15 cellular contexts compared by ENCODE assay signal in the genomic region with DNA sequence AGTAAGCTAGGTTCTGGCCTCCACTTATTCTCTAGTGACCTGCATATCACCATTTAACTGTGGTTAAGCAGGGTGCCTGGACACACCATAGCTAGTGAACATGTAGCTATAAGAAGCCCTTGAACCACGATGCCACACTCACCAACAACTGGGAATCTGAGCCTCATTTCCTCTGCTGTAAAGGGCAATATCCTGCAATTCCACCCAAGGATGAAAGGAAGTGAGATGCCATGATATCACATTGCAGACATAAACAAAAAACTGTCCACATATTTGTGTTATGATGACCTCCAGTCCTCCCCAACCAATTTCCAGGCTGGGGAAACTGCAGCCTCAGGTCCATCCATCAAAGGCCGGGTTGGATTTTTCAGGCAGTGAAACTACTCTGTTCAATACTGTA. TPM values are rescaled to one million over a fixed set of nuclear protein-coding genes. Genes with fewer than 3 reads are reported as not detected.
DNase-seq lines count a peak whose midpoint lies in the region; ATAC-seq and TF ChIP-seq lines count a peak whose summit lies in the region.
"Had no signal": no experiment of that assay in that cellular context is flagged by ENCODE, and none has a peak within 500 bp of the region (broad histone marks: within the 10 kb centered on the region; RNA-seq: fewer than 3 reads in every experiment).

No MANE protein-coding gene starts in this region.

- POLR2A ChIA-PET in activated CD8-positive, alpha-beta T cell treated with anti-CD3 and anti-CD28 coated beads for 36 hours (lab: Charles Lee) = interaction anchor here (0.6 to 3.0 kb wide), 5 partner anchors 8 to 88 kb away, joined by 3 to 25 read pairs (median 4); partner anchors contain the start of genes ANXA6 and TNIP1
- POLR2A ChIA-PET in activated CD8-positive, alpha-beta T cell treated with anti-CD3 and anti-CD28 coated beads, Interleukin-2, amount 10 ng/mL, durations not matched to agents 7 days and 5 days (lab: Charles Lee) = no interaction called here

- ATAC-seq in activated CD8-positive, alpha-beta T cell treated with anti-CD3 and anti-CD28 coated beads for 36 hours = no peak
- no peak for ATAC-seq in activated CD8-positive, alpha-beta T cell treated with anti-CD3 and anti-CD28 coated beads, Interleukin-2, amount 10 ng/mL, durations not matched to agents 7 days and 5 days
- no peak for ATAC-seq in stimulated activated effector memory CD8-positive, alpha-beta T cell treated with anti-CD3 and anti-CD28 coated beads, Interleukin-12 subunit alpha, Interleukin-12 subunit beta, amount 100 ng/mL, for 72 hours
- ATAC-seq in GM21423 (IDR thresholded peaks at IDR 0.05; ENCODE audit: unreplicated experiment) = no peak
- ATAC-seq: Right ventricle myocardium inferior had no signal

- no peak overlapping the region for H3K4me3 Mint-ChIP-seq in activated CD8-positive, alpha-beta T cell treated with anti-CD3 and anti-CD28 coated beads for 36 hours
- no peak overlapping the region for H3K4me3 Mint-ChIP-seq in activated CD8-positive, alpha-beta T cell treated with anti-CD3 and anti-CD28 coated beads, Interleukin-2, amount 10 ng/mL, durations not matched to agents 7 days and 5 days
- no peak overlapping the region for H3K4me3 Mint-ChIP-seq in stimulated activated effector memory CD8-positive, alpha-beta T cell treated with anti-CD3 and anti-CD28 coated beads, Interleukin-12 subunit alpha, Interleukin-12 subunit beta, amount 100 ng/mL, for 72 hours

- 0 out of 2 replicates have a peak, but pooled peaks cover 3% of the 10 kb centered on the region for H3K9me3 ChIP-seq in MG63
- H3K9me3 ChIP-seq: testis had no signal

- peaks cover 64% of the 10 kb centered on the region for H3K36me3 Mint-ChIP-seq in activated CD8-positive, alpha-beta T cell treated with anti-CD3 and anti-CD28 coated beads for 36 hours (ENCODE audit: low read depth)
- peaks cover 69% of the 10 kb centered on the region for H3K36me3 Mint-ChIP-seq in activated CD8-positive, alpha-beta T cell treated with anti-CD3 and anti-CD28 coated beads, Interleukin-2, amount 10 ng/mL, durations not matched to agents 7 days and 5 days (ENCODE audit: low read depth)
- peaks cover 97% of the 10 kb centered on the region for H3K36me3 Mint-ChIP-seq in stimulated activated effector memory CD8-positive, alpha-beta T cell treated with anti-CD3 and anti-CD28 coated beads, Interleukin-12 subunit alpha, Interleukin-12 subunit beta, amount 100 ng/mL, for 72 hours

- H3K4me3 ChIP-seq in MG63 = no peak overlapping the region
- H3K4me3 ChIP-seq: testis had no signal

- peak overlapping the region; percentile 95 for H3K27ac ChIP-seq in epithelial cell of prostate
- H3K27ac ChIP-seq: testis had no signal

- no peak for TF ChIP-seq CTCF in activated CD8-positive, alpha-beta T cell treated with anti-CD3 and anti-CD28 coated beads for 36 hours (IDR thresholded peaks at IDR 0.05)

- peak overlapping the region; percentile 35 for H3K27ac Mint-ChIP-seq in activated CD8-positive, alpha-beta T cell treated with anti-CD3 and anti-CD28 coated beads for 36 hours
- H3K27ac Mint-ChIP-seq in activated CD8-positive, alpha-beta T cell treated with anti-CD3 and anti-CD28 coated beads, Interleukin-2, amount 10 ng/mL, durations not matched to agents 7 days and 5 days = no peak overlapping the region
- H3K27ac Mint-ChIP-seq in stimulated activated effector memory CD8-positive, alpha-beta T cell treated with anti-CD3 and anti-CD28 coated beads, Interleukin-12 subunit alpha, Interleukin-12 subunit beta, amount 100 ng/mL, for 72 hours = peak overlapping the region; percentile 69

- H3K27me3 Mint-ChIP-seq in activated CD8-positive, alpha-beta T cell treated with anti-CD3 and anti-CD28 coated beads for 36 hours = no peaks in the 10 kb centered on the region
- no peaks in the 10 kb centered on the region for H3K27me3 Mint-ChIP-seq in activated CD8-positive, alpha-beta T cell treated with anti-CD3 and anti-CD28 coated beads, Interleukin-2, amount 10 ng/mL, durations not matched to agents 7 days and 5 days (ENCODE audit: low read depth)

- no peak for DNase-seq in activated CD8-positive, alpha-beta T cell treated with anti-CD3 and anti-CD28 coated beads for 36 hours
- no peak for DNase-seq in activated CD8-positive, alpha-beta T cell treated with anti-CD3 and anti-CD28 coated beads, Interleukin-2, amount 10 ng/mL, durations not matched to agents 7 days and 5 days
- peak; percentile 78 for DNase-seq in RKO (ENCODE audit: low spot score)
- DNase-seq in epithelial cell of prostate (ENCODE audit: low read depth, low spot score) = no peak
- no peak for DNase-seq in stimulated activated effector memory CD8-positive, alpha-beta T cell treated with anti-CD3 and anti-CD28 coated beads, Interleukin-12 subunit alpha, Interleukin-12 subunit beta, amount 100 ng/mL, for 72 hours (ENCODE audit: low spot score in 2 of 2)
- DNase-seq in MG63 = no peak
- no peak for DNase-seq in NCI-H1092 treated with DMSO at 0.1 percent for 48 hours (lab: John Stamatoyannopoulos, UW)
- DNase-seq: activated CD4-positive, alpha-beta T cell treated with anti-CD3 and anti-CD28 coated beads, Interleukin-2, amount 50 U/mL, for 48 hours; activated gamma-delta T cell treated with Interleukin-2 at 50 U/mL for 16 hours; dermis blood vessel endothelial cell; H7; NCI-H1092; testis had no signal

- intact Hi-C loops in activated CD8-positive, alpha-beta T cell treated with anti-CD3 and anti-CD28 coated beads for 36 hours (cut with micrococcal nuclease) = no loop called here

- peaks cover 27% of the 10 kb centered on the region for H3K36me3 ChIP-seq in MG63

- H3K4me1 Mint-ChIP-seq in activated CD8-positive, alpha-beta T cell treated with anti-CD3 and anti-CD28 coated beads for 36 hours (ENCODE audit: low read depth) = peaks cover 89% of the 10 kb centered on the region
- H3K4me1 Mint-ChIP-seq in activated CD8-positive, alpha-beta T cell treated with anti-CD3 and anti-CD28 coated beads, Interleukin-2, amount 10 ng/mL, durations not matched to agents 7 days and 5 days (ENCODE audit: low read depth) = peaks cover 67% of the 10 kb centered on the region
- H3K4me1 Mint-ChIP-seq in stimulated activated effector memory CD8-positive, alpha-beta T cell treated with anti-CD3 and anti-CD28 coated beads, Interleukin-12 subunit alpha, Interleukin-12 subunit beta, amount 100 ng/mL, for 72 hours = peaks cover 95% of the 10 kb centered on the region

- no peaks in the 10 kb centered on the region for H3K27me3 ChIP-seq in MG63
- H3K27me3 ChIP-seq: testis had no signal

- no peaks in the 10 kb centered on the region for H3K9me3 Mint-ChIP-seq in activated CD8-positive, alpha-beta T cell treated with anti-CD3 and anti-CD28 coated beads for 36 hours
- H3K9me3 Mint-ChIP-seq in activated CD8-positive, alpha-beta T cell treated with anti-CD3 and anti-CD28 coated beads, Interleukin-2, amount 10 ng/mL, durations not matched to agents 7 days and 5 days (ENCODE audit: insufficient read depth) = no peaks in the 10 kb centered on the region
- H3K9me3 Mint-ChIP-seq in stimulated activated effector memory CD8-positive, alpha-beta T cell treated with anti-CD3 and anti-CD28 coated beads, Interleukin-12 subunit alpha, Interleukin-12 subunit beta, amount 100 ng/mL, for 72 hours = no peaks in the 10 kb centered on the region

- CTCF ChIA-PET in activated CD8-positive, alpha-beta T cell treated with anti-CD3 and anti-CD28 coated beads for 36 hours (lab: Charles Lee) = interaction anchor here (1.1 to 3.5 kb wide), 6 partner anchors 8 to 45 kb away, joined by 3 to 27 read pairs (median 8); no protein-coding TSS in a partner anchor
- CTCF ChIA-PET in activated CD8-positive, alpha-beta T cell treated with anti-CD3 and anti-CD28 coated beads, Interleukin-2, amount 10 ng/mL, durations not matched to agents 7 days and 5 days (lab: Charles Lee) = interaction anchor here (1.4 to 9.8 kb wide), 3 partner anchors 21 to 94 kb away, joined by 3 to 67 read pairs (median 43); no protein-coding TSS in a partner anchor

RNA-seq across cellular contexts. Expression of gene TNIP1, which starts 10.4 kb away (rescaled TPM):
- total RNA-seq in activated CD8-positive, alpha-beta T cell treated with anti-CD3 and anti-CD28 coated beads for 36 hours = 100 to 1,000 TPM; 222 TPM
- 100 to 1,000 TPM; 132 to 138 TPM for total RNA-seq in activated CD8-positive, alpha-beta T cell treated with anti-CD3 and anti-CD28 coated beads, Interleukin-2, amount 10 ng/mL, durations not matched to agents 7 days and 5 days
- 74.2 and 76.6 TPM in 2 replicates for total RNA-seq in MG63 (2014; rRNA removed; shearing (Covaris generic); ENCODE audit: low replicate concordance)

RNA-seq across cellular contexts. Expression of gene GPX3, which starts 50.1 kb away (rescaled TPM):
- total RNA-seq in activated CD8-positive, alpha-beta T cell treated with anti-CD3 and anti-CD28 coated beads for 36 hours = not detected
- not detected for total RNA-seq in activated CD8-positive, alpha-beta T cell treated with anti-CD3 and anti-CD28 coated beads, Interleukin-2, amount 10 ng/mL, durations not matched to agents 7 days and 5 days
- total RNA-seq in MG63 (2014; rRNA removed; shearing (Covaris generic); ENCODE audit: low replicate concordance) = 2.3 and 5.6 TPM in 2 replicates
